17 cellular contexts compared by ENCODE assay signal in the genomic region with DNA sequence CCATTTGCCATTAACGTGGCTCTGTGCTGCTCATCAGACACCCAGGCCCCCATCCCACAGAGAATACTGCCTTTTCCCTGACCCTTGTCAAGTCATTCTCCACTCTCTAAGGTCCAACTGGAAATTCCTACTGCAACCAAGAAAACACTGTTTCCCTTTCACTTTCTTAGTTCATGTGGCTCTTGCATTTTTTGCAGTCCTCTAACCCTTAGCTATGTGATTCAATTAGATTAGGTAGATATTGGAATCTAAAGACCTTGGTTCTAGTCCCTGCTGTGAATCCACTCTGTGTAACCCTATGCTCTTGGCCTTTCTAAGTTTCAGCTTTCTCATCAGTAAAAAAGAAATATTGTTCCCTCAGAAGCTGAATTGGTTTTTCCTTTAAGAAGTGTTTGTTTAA.
"Had no signal": no experiment of that assay in that cellular context is flagged by ENCODE, and none has a peak within 500 bp of the region (broad histone marks: within the 10 kb centered on the region; RNA-seq: fewer than 3 reads in every experiment).

No MANE protein-coding gene starts in this region.

- H3K4me1 ChIP-seq: suprapubic skin, upper lobe of left lung had no signal

- H3K27me3 Mint-ChIP-seq: activated CD4-positive, alpha-beta memory T cell treated with anti-CD3 and anti-CD28 coated beads for 36 hours; activated naive CD8-positive, alpha-beta T cell had no signal

- ATAC-seq: activated T-cell treated with anti-CD3 and anti-CD28 coated beads, Interleukin-2, amount 50 U/mL, for 4 hours; left cardiac atrium; naive thymus-derived CD8-positive, alpha-beta T cell; stimulated activated naive CD8-positive, alpha-beta T cell treated with anti-CD3 and anti-CD28 coated beads, Interleukin-15, Interleukin-2, amounts not matched to agents 100 U/mL and 50 U/mL, for 24 hours had no signal

- H3K9me3 Mint-ChIP-seq: activated CD4-positive, alpha-beta memory T cell treated with anti-CD3 and anti-CD28 coated beads for 36 hours; activated T-cell treated with anti-CD3 and anti-CD28 coated beads, Interleukin-2, amount 50 U/mL, for 4 hours had no signal

- H3K4me3 ChIP-seq: cardiac muscle cell, coronary artery, lung, suprapubic skin, upper lobe of left lung had no signal

- H3K4me3 Mint-ChIP-seq: activated CD4-positive, alpha-beta memory T cell treated with anti-CD3 and anti-CD28 coated beads for 36 hours; activated naive CD8-positive, alpha-beta T cell; activated T-cell treated with anti-CD3 and anti-CD28 coated beads, Interleukin-2, amount 50 U/mL, for 4 hours; naive thymus-derived CD8-positive, alpha-beta T cell had no signal

- H3K27me3 ChIP-seq: upper lobe of left lung had no signal

- H3K27ac ChIP-seq: cardiac muscle cell, coronary artery, suprapubic skin, upper lobe of left lung had no signal

- H3K27ac Mint-ChIP-seq: activated CD4-positive, alpha-beta memory T cell treated with anti-CD3 and anti-CD28 coated beads for 36 hours; activated naive CD8-positive, alpha-beta T cell; naive thymus-derived CD8-positive, alpha-beta T cell had no signal

- H3K9me3 ChIP-seq: suprapubic skin, upper lobe of left lung had no signal

- DNase-seq: activated CD4-positive, alpha-beta memory T cell treated with anti-CD3 and anti-CD28 coated beads for 36 hours; activated gamma-delta T cell; activated T-cell treated with anti-CD3 and anti-CD28 coated beads, Interleukin-2, amount 50 U/mL, for 4 hours; anterior cingulate cortex; effector CD4-positive, alpha-beta T cell; hypothalamus; left cardiac atrium; naive thymus-derived CD8-positive, alpha-beta T cell; stimulated activated CD4-positive, alpha-beta T cell treated with anti-CD3 and anti-CD28 coated beads, Interleukin-2, amount 100 ng/mL, for 48 hours; stimulated activated CD8-positive, alpha-beta memory T cell treated with anti-CD3 and anti-CD28 coated beads, Interleukin-4, amount 100 ng/mL, for 48 hours; stimulated activated naive CD8-positive, alpha-beta T cell treated with anti-CD3 and anti-CD28 coated beads, Interleukin-15, Interleukin-2, amounts not matched to agents 100 U/mL and 50 U/mL, for 24 hours had no signal

- H3K36me3 ChIP-seq: cardiac muscle cell, suprapubic skin, upper lobe of left lung had no signal

- H3K36me3 Mint-ChIP-seq: activated CD4-positive, alpha-beta memory T cell treated with anti-CD3 and anti-CD28 coated beads for 36 hours; naive thymus-derived CD8-positive, alpha-beta T cell had no signal
